ENCODE assay signal across 26 cellular contexts in genomic region chr19:34484328-34484727, GRCh38. TPM values are rescaled to one million over a fixed set of nuclear protein-coding genes. Genes with fewer than 3 reads are reported as not detected.
DNase-seq lines count a peak whose midpoint lies in the region; ATAC-seq and TF ChIP-seq lines count a peak whose summit lies in the region.
"Had no signal": no experiment of that assay in that cellular context is flagged by ENCODE, and none has a peak within 500 bp of the region (broad histone marks: within the 10 kb centered on the region; RNA-seq: fewer than 3 reads in every experiment).

No MANE protein-coding gene starts in this region.

- H3K36me3 ChIP-seq in Caco-2 (ENCODE audit: control insufficient read depth, insufficient read depth, low read length): peaks cover 2% of the 10 kb centered on the region
- H3K36me3 ChIP-seq in trophoblast cell (ENCODE audit: control insufficient read depth in 1 of 2, insufficient read depth in 2 of 2, low read length in 2 of 2): peaks cover 6 to 9% of the 10 kb centered on the region in 2 experiments
- H3K36me3 ChIP-seq: HAP-1, uterus had no signal

- no peak overlapping the region for H3K27ac ChIP-seq in right cardiac atrium (ENCODE audit: low read length)
- H3K27ac ChIP-seq in trophoblast cell (ENCODE audit: low read depth, low read length): no peak overlapping the region
- H3K27ac ChIP-seq in RWPE1: no peak overlapping the region
- H3K27ac ChIP-seq: BLaER1, foreskin keratinocyte, hepatocyte, skin epidermis had no signal

- POLR2A ChIA-PET in Caco-2 (lab: Charles Lee) (no interaction called here), WTC11 (lab: Charles Lee) (no interaction called here), RWPE1 (lab: Yijun Ruan, JAX; ENCODE audit: low non-redundant PET) (no interaction called here)

- H3K4ac ChIP-seq in trophoblast cell (ENCODE audit: low read depth, low read length): peak overlapping the region; percentile 44

- H2BK120ac ChIP-seq in trophoblast cell (ENCODE audit: insufficient read depth, low read length, poor library complexity): no peak overlapping the region

- H3K4me1 ChIP-seq in Caco-2 (peaks cover 17% of the 10 kb centered on the region), right cardiac atrium (ENCODE audit: control insufficient read depth, insufficient read depth, low read length) (peaks cover 8% of the 10 kb centered on the region), trophoblast cell (ENCODE audit: control insufficient read depth in 1 of 2, insufficient read depth in 2 of 2, low read length in 2 of 2) (peaks cover 10 to 15% of the 10 kb centered on the region in 2 experiments)
- H3K4me1 ChIP-seq: BLaER1, foreskin keratinocyte had no signal

- H3K9ac ChIP-seq in trophoblast cell (ENCODE audit: low read length): no peak overlapping the region
- H3K9ac ChIP-seq: BLaER1 had no signal

- no peak for ATAC-seq in WTC11
- peak; percentile 12 for ATAC-seq in right cardiac atrium
- ATAC-seq: activated T-helper 17 cell treated with anti-CD3 and anti-CD28 coated beads, Interleukin-2, amount 50 U/mL, for 72 hours; foreskin keratinocyte; left lobe of liver; natural killer cell treated with Interleukin-12 subunit alpha and Interleukin-12 subunit beta and Interleukin-15 and Interleukin-18, amount 100 ng/mL, for 72 hours had no signal

- H3K9me3 ChIP-seq in Caco-2 (no peaks in the 10 kb centered on the region), right cardiac atrium (ENCODE audit: control insufficient read depth, low read length) (no peaks in the 10 kb centered on the region), trophoblast cell (ENCODE audit: insufficient read depth, low read depth, low read length) (peaks cover 4% of the 10 kb centered on the region)
- H3K9me3 ChIP-seq: HAP-1, uterus had no signal

- peak overlapping the region; percentile 75 for H3K27ac Mint-ChIP-seq in Caco-2 (ENCODE audit: unreplicated experiment)
- no peak overlapping the region for H3K27ac Mint-ChIP-seq in WTC11
- H3K27ac Mint-ChIP-seq: activated B cell treated with CpG ODN at 0.5 μM for 24 hours; activated naive CD8-positive, alpha-beta T cell; activated T-helper 17 cell treated with anti-CD3 and anti-CD28 coated beads, Interleukin-2, amount 50 U/mL, for 72 hours; immature natural killer cell; natural killer cell treated with Interleukin-12 subunit alpha and Interleukin-12 subunit beta and Interleukin-15 and Interleukin-18, amount 100 ng/mL, for 72 hours had no signal

- H2AFZ ChIP-seq in trophoblast cell (ENCODE audit: insufficient read depth, low read length, poor library complexity): no peak overlapping the region
- H2AFZ ChIP-seq: hepatocyte had no signal

- peaks cover 56% of the 10 kb centered on the region for H3K36me3 Mint-ChIP-seq in Caco-2 (ENCODE audit: insufficient read depth, unreplicated experiment)
- H3K36me3 Mint-ChIP-seq in WTC11: peaks cover 5% of the 10 kb centered on the region; the same call in 1 of the 2 replicates
- H3K36me3 Mint-ChIP-seq: activated naive CD8-positive, alpha-beta T cell; natural killer cell treated with Interleukin-12 subunit alpha and Interleukin-12 subunit beta and Interleukin-15 and Interleukin-18, amount 100 ng/mL, for 72 hours had no signal

- H4K91ac ChIP-seq in trophoblast cell (ENCODE audit: low read depth, low read length): no peak overlapping the region

- no peak overlapping the region for H2BK12ac ChIP-seq in trophoblast cell (ENCODE audit: low read length)

- H3K4me3 ChIP-seq in Caco-2 (ENCODE audit: low read depth, low read length) (no peak overlapping the region), right cardiac atrium (ENCODE audit: low read length) (no peak overlapping the region), trophoblast cell (ENCODE audit: low read depth, low read length) (peak overlapping the region; percentile 18)
- H3K4me3 ChIP-seq: BLaER1, HAP-1, hepatocyte, skin epidermis had no signal

- TF ChIP-seq CTCF in Caco-2 (IDR thresholded peaks at IDR 0.05; ENCODE audit: insufficient read depth in 1 of 2, low read depth in 1 of 2, low read length in 1 of 2, severe bottlenecking in 1 of 2, unreplicated experiment in 1 of 2): no peak
- TF ChIP-seq CTCF in WTC11 (IDR thresholded peaks at IDR 0.05): no peak
- TF ChIP-seq CTCF in RWPE1 (conservative IDR thresholded peaks at IDR 0.05; ENCODE audit: low read depth): no peak

- intact Hi-C loops in Caco-2 (cut with micrococcal nuclease; ENCODE audit: unreplicated experiment) (no loop called here), right cardiac atrium (cut with DNase I) (no loop called here)

- H3K23ac ChIP-seq in trophoblast cell (ENCODE audit: low read length): peak overlapping the region; percentile 24

- CTCF ChIA-PET in Caco-2 (lab: Charles Lee): no interaction called here
- CTCF ChIA-PET in WTC11 (lab: Charles Lee): interaction anchor here (0.6 to 3.5 kb wide), 3 partner anchors 11 to 120 kb away, joined by 3 to 28 read pairs (median 5); no protein-coding TSS in a partner anchor
- CTCF ChIA-PET in RWPE1 (lab: Yijun Ruan, JAX): no interaction called here

- no peak overlapping the region for H3K18ac ChIP-seq in trophoblast cell (ENCODE audit: low read length)

- H3K4me3 Mint-ChIP-seq in Caco-2 (ENCODE audit: unreplicated experiment): peak overlapping the region; percentile 75
- peak overlapping the region; percentile 83; the same call in 1 of the 2 replicates for H3K4me3 Mint-ChIP-seq in WTC11
- H3K4me3 Mint-ChIP-seq: activated B cell treated with CpG ODN at 0.5 μM for 24 hours; activated naive CD8-positive, alpha-beta T cell; activated T-helper 17 cell treated with anti-CD3 and anti-CD28 coated beads, Interleukin-2, amount 50 U/mL, for 72 hours; immature natural killer cell; natural killer cell treated with Interleukin-12 subunit alpha and Interleukin-12 subunit beta and Interleukin-15 and Interleukin-18, amount 100 ng/mL, for 72 hours had no signal

- 78% methylated on average over 9 of the region's 9 CpGs for WGBS in right cardiac atrium
- no CpG with 5 or more reads among the region's 9 CpGs for WGBS in trophoblast cell (ENCODE audit: extremely low coverage, insufficient coverage, insufficient read length)

- no peak overlapping the region for H4K8ac ChIP-seq in trophoblast cell (ENCODE audit: low read depth, low read length)

- TSS peak; percentile 32 for BruUV-seq in Caco-2 (replicated peaks; lab: Mats Ljungman, UMichigan)

- peaks cover 34% of the 10 kb centered on the region for H3K4me1 Mint-ChIP-seq in Caco-2 (ENCODE audit: low read depth, unreplicated experiment)
- peaks cover 23% of the 10 kb centered on the region for H3K4me1 Mint-ChIP-seq in WTC11
- H3K4me1 Mint-ChIP-seq: activated T-helper 17 cell treated with anti-CD3 and anti-CD28 coated beads, Interleukin-2, amount 50 U/mL, for 72 hours had no signal

- H3K79me2 ChIP-seq in trophoblast cell (ENCODE audit: control insufficient read depth, insufficient read depth, low read length, poor library complexity): peaks cover 21% of the 10 kb centered on the region

- H3K27me3 Mint-ChIP-seq in Caco-2 (ENCODE audit: insufficient read depth, unreplicated experiment): no peaks in the 10 kb centered on the region
- H3K27me3 Mint-ChIP-seq in WTC11 (ENCODE audit: low read depth): peaks cover 25% of the 10 kb centered on the region

- no peaks in the 10 kb centered on the region for H3K9me3 Mint-ChIP-seq in Caco-2 (ENCODE audit: unreplicated experiment)
- peaks cover 5% of the 10 kb centered on the region; the same call in 1 of the 2 replicates for H3K9me3 Mint-ChIP-seq in WTC11
- H3K9me3 Mint-ChIP-seq: activated B cell treated with CpG ODN at 0.5 μM for 24 hours; activated T-helper 17 cell treated with anti-CD3 and anti-CD28 coated beads, Interleukin-2, amount 50 U/mL, for 72 hours; natural killer cell treated with Interleukin-12 subunit alpha and Interleukin-12 subunit beta and Interleukin-15 and Interleukin-18, amount 100 ng/mL, for 72 hours had no signal

- H2BK5ac ChIP-seq in trophoblast cell (ENCODE audit: low read depth, low read length, poor library complexity): no peak overlapping the region

- H3K4me2 ChIP-seq in trophoblast cell (ENCODE audit: low read length): peak overlapping the region; percentile 8
- H3K4me2 ChIP-seq: BLaER1 had no signal

- DNase-seq in Caco-2 (no peak), WTC11 (ENCODE audit: low spot score) (no peak), right cardiac atrium (peak in 2 of 3 donors; percentile 69 to 77), trophoblast cell (no peak), NCI-H2081 (lab: John Stamatoyannopoulos, UW) (no peak), RWPE1 (ENCODE audit: low spot score) (no peak)
- no peak for DNase-seq in stimulated activated CD4-positive, alpha-beta T cell treated with anti-CD3 and anti-CD28 coated beads, Interleukin-4, amount 100 ng/mL, for 1 hour
- DNase-seq in effector CD4-positive, alpha-beta T cell: no peak
- DNase-seq: activated B cell treated with CpG ODN at 0.5 μM for 24 hours; activated CD8-positive, alpha-beta memory T cell treated with anti-CD3 and anti-CD28 coated beads, Interleukin-2, amount 50 U/mL, for 4 hours; cerebellar nuclear complex; foreskin keratinocyte; immature natural killer cell; Kasumi-1; NCI-H524 treated with DMSO at 0.1 percent for 48 hours; stimulated activated CD4-positive, alpha-beta T cell treated with anti-CD3 and anti-CD28 coated beads, Interleukin-1b, Interleukin-23, amount 100 ng/mL, for 48 hours; substantia nigra; uterus had no signal

- H3K79me1 ChIP-seq in trophoblast cell (ENCODE audit: low read length): peaks cover 13% of the 10 kb centered on the region

- no peak overlapping the region for H3K14ac ChIP-seq in trophoblast cell (ENCODE audit: low read length)

- no peaks in the 10 kb centered on the region for H3K27me3 ChIP-seq in Caco-2 (replicated peaks; ENCODE audit: control insufficient read depth, insufficient read depth, low read length)
- no peaks in the 10 kb centered on the region for H3K27me3 ChIP-seq in right cardiac atrium (ENCODE audit: control insufficient read depth, insufficient read depth)
- no peaks in the 10 kb centered on the region for H3K27me3 ChIP-seq in trophoblast cell (ENCODE audit: insufficient read depth, low read length)
- H3K27me3 ChIP-seq: BLaER1, foreskin keratinocyte, hepatocyte, uterus had no signal

- H4K12ac ChIP-seq in trophoblast cell (ENCODE audit: low read depth, low read length): no peak overlapping the region

- no peak overlapping the region for H2AK5ac ChIP-seq in trophoblast cell (ENCODE audit: low read length)

RNA-seq across cellular contexts. Expression of gene WTIP, which starts 2.8 kb away (rescaled TPM):
- total RNA-seq in Caco-2 (2022) (53.3 and 58.0 TPM in 2 replicates), WTC11 (2021) (14.3 to 18.1 TPM (median 16.0 TPM) in 3 replicates), right cardiac atrium (10 to 100 TPM; 13.6 to 20.1 (median 17.6) TPM)
- polyA plus RNA-seq in right cardiac atrium: 8.2 TPM
- 10.6 and 11.4 TPM in 2 replicates for polyA plus RNA-seq in trophoblast cell (2013)

RNA-seq across cellular contexts. Expression of gene UBA2, which starts 56.1 kb away (rescaled TPM):
- total RNA-seq in Caco-2 (2022) (180 and 201 TPM in 2 replicates), WTC11 (2021) (156 to 163 TPM (median 162 TPM) in 3 replicates), right cardiac atrium (10 to 100 TPM; 40.0 to 50.0 (median 45.5) TPM)
- 39.9 TPM for polyA plus RNA-seq in right cardiac atrium
- polyA plus RNA-seq in trophoblast cell (2013): 118 and 135 TPM in 2 replicates

Comparison
In these comparisons a context has a peak if more than half of its experiments do, and no peak if none do; other contexts are left out.
1. DNase-seq: peak in right cardiac atrium (2 of 3); none in Caco-2 (0 of 2), WTC11 (single experiment), trophoblast cell (0 of 2), stimulated activated CD4-positive, alpha-beta T cell treated with anti-CD3 and anti-CD28 coated beads, Interleukin-4, amount 100 ng/mL, for 1 hour (single experiment), NCI-H2081 (0 of 2), RWPE1 (single experiment) and effector CD4-positive, alpha-beta T cell (single experiment).